ENCODE assay signal across 1 cellular context in genomic region chr15:28881170-28881569, GRCh38.
TF ChIP-seq lines count a peak whose summit lies in the region.

No MANE protein-coding gene starts in this region.

TF ChIP-seq in HepG2, 621 proteins besides CTCF, POLR2A, EP300 and RAD21:
- no peak for TF ChIP-seq MEIS1 (CRISPR knock-in tag; IDR thresholded peaks at IDR 0.05; ENCODE audit: borderline replicate concordance)
- TF ChIP-seq JUN (CRISPR knock-in tag; IDR thresholded peaks at IDR 0.05), result no peak
- TF ChIP-seq FOSL1 (CRISPR knock-in tag; IDR thresholded peaks at IDR 0.05; ENCODE audit: borderline replicate concordance), result no peak
- no peak for TF ChIP-seq MAF1 (CRISPR knock-in tag; IDR thresholded peaks at IDR 0.05; ENCODE audit: borderline replicate concordance)
- no peak for TF ChIP-seq SP1 (IDR thresholded peaks at IDR 0.05)
- TF ChIP-seq SP1 (CRISPR knock-in tag; IDR thresholded peaks at IDR 0.05), result no peak
- TF ChIP-seq HDAC1 (CRISPR knock-in tag; IDR thresholded peaks at IDR 0.05), result no peak
- no peak for TF ChIP-seq HNRNPUL1 (IDR thresholded peaks at IDR 0.05; ENCODE audit: low read depth, low read length)
TF ChIP-seq in HepG2: peak in this region for 0.
